8 cellular contexts compared by ENCODE assay signal in genomic region chr2:46876741-46877384, GRCh38. TPM values are rescaled to one million over a fixed set of nuclear protein-coding genes. Genes with fewer than 3 reads are reported as not detected.
DNase-seq lines count a peak whose midpoint lies in the region; ATAC-seq and TF ChIP-seq lines count a peak whose summit lies in the region.

No MANE protein-coding gene starts in this region.

- peak; percentile 46 for ATAC-seq in stimulated activated naive CD8-positive, alpha-beta T cell treated with anti-CD3 and anti-CD28 coated beads, Interleukin-15, amount 100 ng/mL, for 72 hours
- ATAC-seq in stimulated activated naive CD8-positive, alpha-beta T cell treated with anti-CD3 and anti-CD28 coated beads, Interleukin-15, Interleukin-2, amounts not matched to agents 100 U/mL and 50 U/mL, for 24 hours, result no peak
- no peak for ATAC-seq in GM21529 (IDR thresholded peaks at IDR 0.05; ENCODE audit: unreplicated experiment)
- ATAC-seq in effector memory CD8-positive, alpha-beta T cell (replicated peaks), result no peak

- H3K27me3 ChIP-seq in uterus, result no peaks in the 10 kb centered on the region

- H3K9me3 ChIP-seq in uterus, result no peaks in the 10 kb centered on the region

- no peaks in the 10 kb centered on the region for H3K4me1 Mint-ChIP-seq in stimulated activated naive CD8-positive, alpha-beta T cell treated with anti-CD3 and anti-CD28 coated beads, Interleukin-15, amount 100 ng/mL, for 72 hours
- peaks cover 29% of the 10 kb centered on the region for H3K4me1 Mint-ChIP-seq in brain
- no peaks in the 10 kb centered on the region for H3K4me1 Mint-ChIP-seq in effector memory CD8-positive, alpha-beta T cell (ENCODE audit: low read depth in 2 of 2)

- H3K4me3 Mint-ChIP-seq in stimulated activated naive CD8-positive, alpha-beta T cell treated with anti-CD3 and anti-CD28 coated beads, Interleukin-15, amount 100 ng/mL, for 72 hours, result no peak overlapping the region
- no peak overlapping the region for H3K4me3 Mint-ChIP-seq in brain
- no peak overlapping the region for H3K4me3 Mint-ChIP-seq in effector memory CD8-positive, alpha-beta T cell

- no peaks in the 10 kb centered on the region for H3K27me3 Mint-ChIP-seq in stimulated activated naive CD8-positive, alpha-beta T cell treated with anti-CD3 and anti-CD28 coated beads, Interleukin-15, amount 100 ng/mL, for 72 hours
- H3K27me3 Mint-ChIP-seq in brain, result peaks cover 3% of the 10 kb centered on the region
- H3K27me3 Mint-ChIP-seq in effector memory CD8-positive, alpha-beta T cell, result peaks cover 5 to 27% of the 10 kb centered on the region in 2 donors

- TF ChIP-seq POLR2A in uterus (IDR thresholded peaks at IDR 0.05), result no peak

- no peaks in the 10 kb centered on the region for H3K36me3 Mint-ChIP-seq in brain
- H3K36me3 Mint-ChIP-seq in effector memory CD8-positive, alpha-beta T cell (ENCODE audit: insufficient read depth), result peaks cover 3% of the 10 kb centered on the region

- no peaks in the 10 kb centered on the region for H3K36me3 ChIP-seq in uterus

- no peak for DNase-seq in stimulated activated naive CD8-positive, alpha-beta T cell treated with anti-CD3 and anti-CD28 coated beads, Interleukin-15, amount 100 ng/mL, for 72 hours
- no peak for DNase-seq in stimulated activated naive CD8-positive, alpha-beta T cell treated with anti-CD3 and anti-CD28 coated beads, Interleukin-15, Interleukin-2, amounts not matched to agents 100 U/mL and 50 U/mL, for 24 hours
- DNase-seq in NCI-H345 (lab: John Stamatoyannopoulos, UW), result peak; percentile 41
- DNase-seq in kidney tubule cell (ENCODE audit: low spot score), result peak; percentile 81
- DNase-seq in uterus, result peak in 1 of 2 donors; percentile 24
- DNase-seq in effector memory CD8-positive, alpha-beta T cell, result no peak

- no peak overlapping the region for H3K4me3 ChIP-seq in uterus

- H3K9me3 Mint-ChIP-seq in stimulated activated naive CD8-positive, alpha-beta T cell treated with anti-CD3 and anti-CD28 coated beads, Interleukin-15, amount 100 ng/mL, for 72 hours, result no peaks in the 10 kb centered on the region
- H3K9me3 Mint-ChIP-seq in brain, result no peaks in the 10 kb centered on the region
- H3K9me3 Mint-ChIP-seq in effector memory CD8-positive, alpha-beta T cell, result no peaks in the 10 kb centered on the region

- H3K4me1 ChIP-seq in uterus, result peaks cover 4 to 30% of the 10 kb centered on the region in 2 donors

- H3K27ac ChIP-seq in uterus, result peak overlapping the region; percentile 14 to 17

- no peak overlapping the region for H3K27ac Mint-ChIP-seq in stimulated activated naive CD8-positive, alpha-beta T cell treated with anti-CD3 and anti-CD28 coated beads, Interleukin-15, amount 100 ng/mL, for 72 hours
- H3K27ac Mint-ChIP-seq in brain, result no peak overlapping the region
- H3K27ac Mint-ChIP-seq in effector memory CD8-positive, alpha-beta T cell, result no peak overlapping the region

- peak; percentile 56 to 64 for TF ChIP-seq CTCF in brain (conservative IDR thresholded peaks at IDR 0.05)
- peak; percentile 48 to 74 (median 69) for TF ChIP-seq CTCF in uterus (IDR thresholded peaks at IDR 0.05)

- intact Hi-C loops in uterus (cut with DNase I; ENCODE audit: low total_unique reads), result loop anchor here (10.0 kb wide), 1 partner anchor 72 kb away; no protein-coding TSS in a partner anchor

RNA-seq across cellular contexts. Expression of gene MCFD2, which starts 38.7 kb away (rescaled TPM):
- 24.4 TPM for polyA plus RNA-seq in brain (ENCODE audit: insufficient read depth, low read depth, low replicate concordance)
- 100 to 1,000 TPM in 2 of 4 donors, 10 to 100 TPM in 2; 44.8 to 141 (median 107) TPM for total RNA-seq in uterus

Comparison
In these comparisons a context has a peak if more than half of its experiments do, and no peak if none do; other contexts are left out.
1. DNase-seq: peak in NCI-H345 (single experiment) and kidney tubule cell (single experiment); none in stimulated activated naive CD8-positive, alpha-beta T cell treated with anti-CD3 and anti-CD28 coated beads, Interleukin-15, amount 100 ng/mL, for 72 hours (0 of 2), stimulated activated naive CD8-positive, alpha-beta T cell treated with anti-CD3 and anti-CD28 coated beads, Interleukin-15, Interleukin-2, amounts not matched to agents 100 U/mL and 50 U/mL, for 24 hours (single experiment) and effector memory CD8-positive, alpha-beta T cell (0 of 3).